In the genomic region with DNA sequence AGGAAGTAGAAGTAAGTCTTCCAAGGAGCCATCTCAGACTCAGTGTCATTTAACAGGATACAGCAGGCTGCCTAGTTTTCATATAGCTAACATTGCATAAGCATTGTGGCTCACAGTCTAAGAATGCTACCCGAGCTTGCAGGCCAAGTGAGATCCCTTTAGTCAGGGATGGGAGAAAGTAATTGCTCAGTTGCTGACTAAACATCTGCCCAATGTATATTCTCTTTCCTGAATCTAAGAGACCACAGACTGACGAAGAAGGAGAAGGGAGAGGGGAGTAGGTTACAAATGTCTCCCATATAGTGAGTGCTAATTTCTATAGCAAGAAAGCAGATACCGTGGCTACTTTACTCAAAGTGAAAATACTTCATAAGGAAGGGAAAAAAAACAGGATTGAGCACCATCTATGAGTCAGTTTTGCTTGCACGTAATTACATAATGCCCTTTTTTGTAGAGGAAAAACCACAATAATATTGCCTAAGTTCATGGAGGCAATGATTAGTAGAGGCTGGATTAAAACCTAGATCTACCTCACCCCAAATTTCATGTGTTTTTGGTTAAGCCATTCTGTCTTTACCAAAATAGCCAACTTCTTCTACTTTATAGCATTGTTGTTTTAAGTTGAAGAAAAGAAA, we compare ENCODE assay signal across 9 cellular contexts.
DNase-seq lines count a peak whose midpoint lies in the region; ATAC-seq, FAIRE-seq and TF ChIP-seq lines count a peak whose summit lies in the region.
"Had no signal": no experiment of that assay in that cellular context is flagged by ENCODE, and none has a peak within 500 bp of the region (broad histone marks: within the 10 kb centered on the region; RNA-seq: fewer than 3 reads in every experiment).

No MANE protein-coding gene starts in this region.

- H3K27me3 Mint-ChIP-seq in activated naive CD8-positive, alpha-beta T cell treated with anti-CD3 and anti-CD28 coated beads, Interleukin-2, amount 50 U/mL, for 24 hours, result no peaks in the 10 kb centered on the region

- peak overlapping the region; percentile 33 for H2AFZ ChIP-seq in ACC112 (ENCODE audit: low read length, unreplicated experiment)
- H2AFZ ChIP-seq in keratinocyte (ENCODE audit: control insufficient read depth, low read length), result peak overlapping the region; percentile 83

- peak overlapping the region; percentile 85 for H3K4me2 ChIP-seq in keratinocyte (ENCODE audit: control insufficient read depth, extremely low read depth, insufficient read depth, low read depth, low read length)

- peak; percentile 97 for ATAC-seq in activated naive CD8-positive, alpha-beta T cell treated with anti-CD3 and anti-CD28 coated beads, Interleukin-2, amount 50 U/mL, for 24 hours
- no peak for ATAC-seq in GM19351 (IDR thresholded peaks at IDR 0.05; ENCODE audit: unreplicated experiment)
- ATAC-seq in GM19455 (IDR thresholded peaks at IDR 0.05; ENCODE audit: unreplicated experiment), result no peak

- 72 to 85% (median 76%) methylated on average over 4 of the region's 4 CpGs for WGBS in adrenal gland, 4 donors

- TF ChIP-seq POLR2A in H54 (IDR thresholded peaks at IDR 0.05; ENCODE audit: low read depth, low read length) (no peak), adrenal gland (IDR thresholded peaks at IDR 0.05) (no peak)

- no peaks in the 10 kb centered on the region for H3K9me1 ChIP-seq in keratinocyte (ENCODE audit: control insufficient read depth, extremely low read depth, insufficient read depth, low read length)

- H3K9me3 Mint-ChIP-seq in activated naive CD8-positive, alpha-beta T cell treated with anti-CD3 and anti-CD28 coated beads, Interleukin-2, amount 50 U/mL, for 24 hours, result peaks cover 12% of the 10 kb centered on the region

- H3K27me3 ChIP-seq in ACC112 (ENCODE audit: insufficient read depth, low read length) (no peaks in the 10 kb centered on the region), keratinocyte (ENCODE audit: control insufficient read depth, extremely low read depth, insufficient read depth, low read length) (no peaks in the 10 kb centered on the region), adrenal gland (no peaks in the 10 kb centered on the region)

- DNase-seq in H54 (ENCODE audit: insufficient read length, low spot score) (peak; percentile 32), keratinocyte (ENCODE audit: low read depth, low spot score) (peak; percentile 77), DMS 273 treated with DMSO at 0.1 percent for 48 hours (lab: John Stamatoyannopoulos, UW) (no peak), adrenal gland (no peak)
- no peak for DNase-seq in activated naive CD8-positive, alpha-beta T cell treated with anti-CD3 and anti-CD28 coated beads, Interleukin-2, amount 50 U/mL, for 24 hours
- DNase-seq: NCI-H524 had no signal

- FAIRE-seq in H54 (lab: Jason Lieb, UNC) (peak; percentile 86), keratinocyte (lab: Jason Lieb, UNC) (peak; percentile 98)

- H3K4me3 ChIP-seq in ACC112 (ENCODE audit: low read depth, low read length) (peak overlapping the region; percentile 58), keratinocyte (ENCODE audit: control insufficient read depth in 2 of 3, extremely low read depth in 1 of 3, insufficient read depth in 2 of 3, low read depth in 1 of 3, low read length in 3 of 3) (peak overlapping the region in 2 of 3 experiments; percentile 45 to 58), adrenal gland (no peak overlapping the region)

- H3K27ac Mint-ChIP-seq in activated naive CD8-positive, alpha-beta T cell treated with anti-CD3 and anti-CD28 coated beads, Interleukin-2, amount 50 U/mL, for 24 hours, result peak overlapping the region; percentile 5

- H3K27ac ChIP-seq in ACC112 (ENCODE audit: low read depth, low read length), result peak overlapping the region; percentile 94
- peak overlapping the region; percentile 97 for H3K27ac ChIP-seq in keratinocyte (ENCODE audit: control insufficient read depth, insufficient read depth, low read length)
- no peak overlapping the region for H3K27ac ChIP-seq in adrenal gland

- H3K9ac ChIP-seq in keratinocyte (ENCODE audit: control insufficient read depth, extremely low read depth, insufficient read depth, low read length), result peak overlapping the region; percentile 70

- intact Hi-C loops in adrenal gland (cut with DNase I), result no loop called here

- H3K36me3 Mint-ChIP-seq in activated naive CD8-positive, alpha-beta T cell treated with anti-CD3 and anti-CD28 coated beads, Interleukin-2, amount 50 U/mL, for 24 hours (ENCODE audit: low read depth), result no peaks in the 10 kb centered on the region

- H3K4me1 Mint-ChIP-seq in activated naive CD8-positive, alpha-beta T cell treated with anti-CD3 and anti-CD28 coated beads, Interleukin-2, amount 50 U/mL, for 24 hours, result peaks cover 28% of the 10 kb centered on the region

- H3K36me3 ChIP-seq in ACC112 (ENCODE audit: insufficient read depth, low read length) (no peaks in the 10 kb centered on the region), keratinocyte (ENCODE audit: control insufficient read depth in 2 of 2, extremely low read depth in 1 of 2, insufficient read depth in 2 of 2, low read length in 2 of 2) (no peaks in the 10 kb centered on the region), adrenal gland (replicated peaks in 1 of 2) (no peaks in the 10 kb centered on the region)

- TF ChIP-seq CTCF in keratinocyte (optimal IDR thresholded peaks at IDR 0.05 in 1 of 3, IDR thresholded peaks at IDR 0.05 in 1 of 3, conservative IDR thresholded peaks at IDR 0.05 in 1 of 3; ENCODE audit: extremely low read depth in 1 of 3, insufficient read depth in 2 of 3, low read length in 3 of 3), result no peak
- no peak for TF ChIP-seq CTCF in adrenal gland (IDR thresholded peaks at IDR 0.05)

- H3K9me3 ChIP-seq in keratinocyte (ENCODE audit: control insufficient read depth, low read depth, low read length) (no peaks in the 10 kb centered on the region), adrenal gland (replicated peaks in 1 of 3) (no peaks in the 10 kb centered on the region)

- no peaks in the 10 kb centered on the region for H4K20me1 ChIP-seq in keratinocyte (ENCODE audit: control insufficient read depth, extremely low read depth, insufficient read depth, low read length)

- H3K4me1 ChIP-seq in ACC112 (ENCODE audit: control insufficient read depth, insufficient read depth, low read length, unreplicated experiment), result peaks cover 27% of the 10 kb centered on the region
- peaks cover 21% of the 10 kb centered on the region for H3K4me1 ChIP-seq in keratinocyte (ENCODE audit: control insufficient read depth, extremely low read depth, insufficient read depth, low read length)
- H3K4me1 ChIP-seq in adrenal gland (replicated peaks in 1 of 2), result no peaks in the 10 kb centered on the region

- dilution Hi-C loops in keratinocyte (cut with MboI; ENCODE audit: extremely low pct_ligation_motif_present, low sequenced_read_pairs), result no loop called here

- H3K4me3 Mint-ChIP-seq in activated naive CD8-positive, alpha-beta T cell treated with anti-CD3 and anti-CD28 coated beads, Interleukin-2, amount 50 U/mL, for 24 hours, result no peak overlapping the region

- H3K79me2 ChIP-seq in ACC112 (ENCODE audit: control insufficient read depth, insufficient read depth, low read length, unreplicated experiment) (no peaks in the 10 kb centered on the region), keratinocyte (ENCODE audit: control insufficient read depth, insufficient read depth, low read length) (no peaks in the 10 kb centered on the region)

Comparison
In these comparisons a context has a peak if more than half of its experiments do, and no peak if none do; other contexts are left out.
1. H3K27ac ChIP-seq: peak in ACC112 (single experiment) and keratinocyte (single experiment); none in adrenal gland (0 of 5).
2. H3K4me3 ChIP-seq: peak in ACC112 (single experiment) and keratinocyte (2 of 3); none in adrenal gland (0 of 4).
3. DNase-seq: peak in H54 (single experiment) and keratinocyte (single experiment); none in activated naive CD8-positive, alpha-beta T cell treated with anti-CD3 and anti-CD28 coated beads, Interleukin-2, amount 50 U/mL, for 24 hours (single experiment), DMS 273 treated with DMSO at 0.1 percent for 48 hours (single experiment) and adrenal gland (0 of 7).